3 cellular contexts compared by ENCODE assay signal in the genomic region with DNA sequence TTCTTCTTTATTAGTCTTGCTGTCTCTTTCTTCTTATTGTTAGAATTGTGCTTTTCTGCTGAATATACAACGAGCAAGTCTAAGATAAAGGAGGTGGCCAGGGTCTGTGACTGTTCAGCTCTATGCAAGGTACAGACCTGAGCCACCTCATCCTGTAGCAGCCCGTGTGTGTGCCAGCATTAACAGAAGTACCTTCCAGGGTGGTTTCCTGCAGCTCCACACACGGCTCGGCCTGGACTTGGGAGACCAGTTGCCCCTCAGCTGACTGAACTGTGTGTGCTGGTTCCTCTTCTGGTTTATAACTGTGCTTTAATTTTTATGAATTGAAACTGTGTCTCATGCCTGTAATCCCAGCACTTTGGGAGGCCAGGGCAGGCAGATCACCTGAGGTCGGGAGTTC.
"Had no signal": no experiment of that assay in that cellular context is flagged by ENCODE, and none has a peak within 500 bp of the region (broad histone marks: within the 10 kb centered on the region; RNA-seq: fewer than 3 reads in every experiment).

No MANE protein-coding gene starts in this region.

- ATAC-seq: GM12878 had no signal

- DNase-seq: GDM1, GF-D8 had no signal

- H3K4me3 ChIP-seq: GM12878 had no signal
